ENCODE assay signal across 8 cellular contexts in the genomic region with DNA sequence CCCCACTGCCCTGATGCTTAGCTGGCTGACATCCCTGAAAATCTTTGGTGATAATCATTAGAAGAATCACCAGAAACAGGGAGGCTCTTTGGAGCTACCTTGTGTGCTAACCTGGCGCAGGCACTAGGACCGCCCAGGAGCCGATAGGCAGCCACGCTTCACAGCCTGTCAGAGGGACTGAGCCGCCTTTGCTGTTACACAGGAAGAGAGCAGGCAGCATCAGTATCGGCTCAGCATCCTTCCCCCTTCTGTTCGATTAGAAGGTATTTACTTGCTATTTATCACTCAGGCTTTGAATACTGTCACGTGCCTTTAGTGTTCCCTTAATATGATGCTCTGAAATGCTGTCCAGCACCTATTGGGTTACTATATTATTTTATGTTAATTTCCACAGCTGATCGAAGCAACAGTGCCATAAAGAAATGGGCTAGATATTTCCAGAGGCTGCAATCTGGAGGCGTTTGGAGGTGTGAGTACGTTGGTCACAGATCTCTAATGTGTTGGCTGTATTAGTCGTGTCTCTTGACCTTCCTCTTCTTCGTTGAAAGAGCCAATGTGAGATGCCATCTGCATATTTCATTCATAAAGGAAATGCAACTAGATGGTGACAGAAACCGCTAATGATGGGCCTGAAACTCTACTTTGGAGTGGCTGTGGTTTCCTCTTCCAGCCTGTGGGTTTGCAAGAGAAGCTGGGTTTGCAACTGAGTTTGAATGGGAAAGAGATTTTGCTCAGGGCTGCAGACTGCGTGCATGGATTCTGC.
A peak's percentile ranks its signal among the peaks of the same experiment; 100 is the strongest.
DNase-seq lines count a peak whose midpoint lies in the region; ATAC-seq and TF ChIP-seq lines count a peak whose summit lies in the region.

No MANE protein-coding gene starts in this region.

- intact Hi-C loops in Panc1 (cut with micrococcal nuclease; ENCODE audit: unreplicated experiment) = no loop called here

- POLR2A ChIA-PET in Panc1 (lab: Charles Lee) = no interaction called here
- POLR2A ChIA-PET in activated naive CD8-positive, alpha-beta T cell treated with anti-CD3 and anti-CD28 coated beads, Interleukin-2, amount 10 ng/mL, durations not matched to agents 7 days and 5 days (lab: Charles Lee) = interaction anchor here (0.5 to 0.8 kb wide), 2 partner anchors 54 to 449 kb away, joined by 3 to 4 read pairs; no protein-coding TSS in a partner anchor

- in situ Hi-C loops in Panc1 (cut with HindIII; ENCODE audit: low pct_unique_long_range_greater_than_20kb, low sequenced_read_pairs) = no loop called here

- H3K4me3 ChIP-seq in Panc1 (ENCODE audit: low read depth in 2 of 2, low read length in 2 of 2) = peak overlapping the region; percentile 14 to 55; a peak in 3 of 4 replicates

- H3K4me1 Mint-ChIP-seq in activated naive CD8-positive, alpha-beta T cell treated with anti-CD3 and anti-CD28 coated beads, Interleukin-2, amount 10 ng/mL, durations not matched to agents 7 days and 5 days = peaks cover 35% of the 10 kb centered on the region

- no TSS peak for BruUV-seq in Panc1 (replicated peaks; lab: Mats Ljungman, UMichigan)

- H3K27me3 ChIP-seq in Panc1 (ENCODE audit: control insufficient read depth, insufficient read depth, low read length) = no peaks in the 10 kb centered on the region

- no peaks in the 10 kb centered on the region for H3K36me3 ChIP-seq in Panc1 (ENCODE audit: control insufficient read depth, insufficient read depth, low read length)

- H3K9me3 ChIP-seq in Panc1 (ENCODE audit: control insufficient read depth, insufficient read depth, low read depth, low read length) = no peaks in the 10 kb centered on the region

- H3K27me3 Mint-ChIP-seq in activated naive CD8-positive, alpha-beta T cell treated with anti-CD3 and anti-CD28 coated beads, Interleukin-2, amount 10 ng/mL, durations not matched to agents 7 days and 5 days = peaks cover 31% of the 10 kb centered on the region

- CTCF ChIA-PET in Panc1 (lab: Charles Lee) = no interaction called here

- H3K27ac ChIP-seq in Panc1 (ENCODE audit: low read length) = no peak overlapping the region

- no peaks in the 10 kb centered on the region for H3K36me3 Mint-ChIP-seq in activated naive CD8-positive, alpha-beta T cell treated with anti-CD3 and anti-CD28 coated beads, Interleukin-2, amount 10 ng/mL, durations not matched to agents 7 days and 5 days

- DNase-seq in activated CD4-positive, CD25-positive, alpha-beta regulatory T cell treated with anti-CD3 and anti-CD28 coated beads, Interleukin-2, amount 50 U/mL, for 72 hours = no peak
- DNase-seq in Panc1 (ENCODE audit: low read depth, low spot score) (no peak), midbrain (lab: John Stamatoyannopoulos, UW) (peak; percentile 29), NCI-H1694 (lab: John Stamatoyannopoulos, UW) (no peak), NCI-H524 treated with DMSO at 0.1 percent for 48 hours (lab: John Stamatoyannopoulos, UW) (no peak)
- peak; percentile 51 for DNase-seq in activated naive CD8-positive, alpha-beta T cell treated with anti-CD3 and anti-CD28 coated beads, Interleukin-2, amount 10 ng/mL, durations not matched to agents 7 days and 5 days

- peaks cover 2% of the 10 kb centered on the region for H3K9me3 Mint-ChIP-seq in activated naive CD8-positive, alpha-beta T cell treated with anti-CD3 and anti-CD28 coated beads, Interleukin-2, amount 10 ng/mL, durations not matched to agents 7 days and 5 days

- H3K27ac Mint-ChIP-seq in activated naive CD8-positive, alpha-beta T cell treated with anti-CD3 and anti-CD28 coated beads, Interleukin-2, amount 10 ng/mL, durations not matched to agents 7 days and 5 days = peak overlapping the region; percentile 51

- ATAC-seq in activated CD4-positive, CD25-positive, alpha-beta regulatory T cell treated with anti-CD3 and anti-CD28 coated beads, Interleukin-2, amount 50 U/mL, for 24 hours = peak; percentile 56
- ATAC-seq in HG02943 (IDR thresholded peaks at IDR 0.05; ENCODE audit: low read depth, unreplicated experiment) (peak; percentile 67), Panc1 (peak; percentile 72; the same call in 1 of the 2 replicates)
- ATAC-seq in activated naive CD8-positive, alpha-beta T cell treated with anti-CD3 and anti-CD28 coated beads, Interleukin-2, amount 10 ng/mL, durations not matched to agents 7 days and 5 days (ENCODE audit: low read depth) = peak; percentile 97

- TF ChIP-seq CTCF in Panc1 (IDR thresholded peaks at IDR 0.05) = no peak

- H3K4me1 ChIP-seq in Panc1 (ENCODE audit: control insufficient read depth, insufficient read depth, low read length) = no peaks in the 10 kb centered on the region

- peak overlapping the region; percentile 76 for H3K4me3 Mint-ChIP-seq in activated naive CD8-positive, alpha-beta T cell treated with anti-CD3 and anti-CD28 coated beads, Interleukin-2, amount 10 ng/mL, durations not matched to agents 7 days and 5 days

Comparison
In these comparisons a context has a peak if more than half of its experiments do, and no peak if none do; other contexts are left out.
1. DNase-seq: peak in activated naive CD8-positive, alpha-beta T cell treated with anti-CD3 and anti-CD28 coated beads, Interleukin-2, amount 10 ng/mL, durations not matched to agents 7 days and 5 days (single experiment) and midbrain (single experiment); none in activated CD4-positive, CD25-positive, alpha-beta regulatory T cell treated with anti-CD3 and anti-CD28 coated beads, Interleukin-2, amount 50 U/mL, for 72 hours (single experiment), Panc1 (single experiment), NCI-H1694 (single experiment) and NCI-H524 treated with DMSO at 0.1 percent for 48 hours (single experiment).
2. Peak in every context shown above with its lines, with median percentiles within 50 percentile points of each other: ATAC-seq.